In the genomic region with DNA sequence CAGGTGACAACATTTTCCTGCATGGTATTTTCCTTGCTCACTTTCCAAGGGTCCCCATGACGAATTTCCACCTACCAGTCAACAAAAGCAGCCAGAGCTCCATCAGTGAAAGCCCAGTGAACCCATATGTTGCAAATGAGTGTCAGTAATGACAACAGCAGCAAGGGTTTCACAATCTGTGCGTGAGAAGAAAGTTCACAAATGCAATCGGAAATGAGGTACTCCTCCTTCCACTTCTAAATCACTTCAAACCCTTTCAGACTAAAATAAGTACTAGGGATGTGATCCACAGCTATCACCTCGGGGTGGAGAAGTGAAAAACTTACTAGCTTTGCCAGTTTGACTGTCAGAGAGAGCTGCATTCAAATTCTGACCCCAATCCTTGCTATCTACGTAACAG, we compare ENCODE assay signal across 1 cellular context.
TF ChIP-seq lines count a peak whose summit lies in the region.

No MANE protein-coding gene starts in this region.

TF ChIP-seq in SK-N-SH treated with all-trans-retinoic acid at 6 μM for 48 hours, 23 proteins besides CTCF, POLR2A, EP300 and RAD21 (continued from another document):
- TF ChIP-seq, protein P1, sequence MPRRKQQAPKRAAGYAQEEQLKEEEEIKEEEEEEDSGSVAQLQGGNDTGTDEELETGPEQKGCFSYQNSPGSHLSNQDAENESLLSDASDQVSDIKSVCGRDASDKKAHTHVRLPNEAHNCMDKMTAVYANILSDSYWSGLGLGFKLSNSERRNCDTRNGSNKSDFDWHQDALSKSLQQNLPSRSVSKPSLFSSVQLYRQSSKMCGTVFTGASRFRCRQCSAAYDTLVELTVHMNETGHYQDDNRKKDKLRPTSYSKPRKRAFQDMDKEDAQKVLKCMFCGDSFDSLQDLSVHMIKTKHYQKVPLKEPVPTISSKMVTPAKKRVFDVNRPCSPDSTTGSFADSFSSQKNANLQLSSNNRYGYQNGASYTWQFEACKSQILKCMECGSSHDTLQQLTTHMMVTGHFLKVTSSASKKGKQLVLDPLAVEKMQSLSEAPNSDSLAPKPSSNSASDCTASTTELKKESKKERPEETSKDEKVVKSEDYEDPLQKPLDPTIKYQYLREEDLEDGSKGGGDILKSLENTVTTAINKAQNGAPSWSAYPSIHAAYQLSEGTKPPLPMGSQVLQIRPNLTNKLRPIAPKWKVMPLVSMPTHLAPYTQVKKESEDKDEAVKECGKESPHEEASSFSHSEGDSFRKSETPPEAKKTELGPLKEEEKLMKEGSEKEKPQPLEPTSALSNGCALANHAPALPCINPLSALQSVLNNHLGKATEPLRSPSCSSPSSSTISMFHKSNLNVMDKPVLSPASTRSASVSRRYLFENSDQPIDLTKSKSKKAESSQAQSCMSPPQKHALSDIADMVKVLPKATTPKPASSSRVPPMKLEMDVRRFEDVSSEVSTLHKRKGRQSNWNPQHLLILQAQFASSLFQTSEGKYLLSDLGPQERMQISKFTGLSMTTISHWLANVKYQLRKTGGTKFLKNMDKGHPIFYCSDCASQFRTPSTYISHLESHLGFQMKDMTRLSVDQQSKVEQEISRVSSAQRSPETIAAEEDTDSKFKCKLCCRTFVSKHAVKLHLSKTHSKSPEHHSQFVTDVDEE (CRISPR knock-in tag; IDR thresholded peaks at IDR 0.05): no peak
- TF ChIP-seq ZC3H10 (CRISPR knock-in tag; IDR thresholded peaks at IDR 0.05): no peak
- TF ChIP-seq ZNF8 (CRISPR knock-in tag; IDR thresholded peaks at IDR 0.05): no peak
- no peak for TF ChIP-seq ZNF70 (CRISPR knock-in tag; IDR thresholded peaks at IDR 0.05)
- TF ChIP-seq, protein P2, sequence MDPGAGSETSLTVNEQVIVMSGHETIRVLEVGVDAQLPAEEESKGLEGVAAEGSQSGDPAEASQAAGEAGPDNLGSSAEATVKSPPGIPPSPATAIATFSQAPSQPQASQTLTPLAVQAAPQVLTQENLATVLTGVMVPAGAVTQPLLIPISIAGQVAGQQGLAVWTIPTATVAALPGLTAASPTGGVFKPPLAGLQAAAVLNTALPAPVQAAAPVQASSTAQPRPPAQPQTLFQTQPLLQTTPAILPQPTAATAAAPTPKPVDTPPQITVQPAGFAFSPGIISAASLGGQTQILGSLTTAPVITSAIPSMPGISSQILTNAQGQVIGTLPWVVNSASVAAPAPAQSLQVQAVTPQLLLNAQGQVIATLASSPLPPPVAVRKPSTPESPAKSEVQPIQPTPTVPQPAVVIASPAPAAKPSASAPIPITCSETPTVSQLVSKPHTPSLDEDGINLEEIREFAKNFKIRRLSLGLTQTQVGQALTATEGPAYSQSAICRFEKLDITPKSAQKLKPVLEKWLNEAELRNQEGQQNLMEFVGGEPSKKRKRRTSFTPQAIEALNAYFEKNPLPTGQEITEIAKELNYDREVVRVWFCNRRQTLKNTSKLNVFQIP (CRISPR knock-in tag; IDR thresholded peaks at IDR 0.05; ENCODE audit: borderline replicate concordance, low read depth): no peak
- TF ChIP-seq CSDC2 (CRISPR knock-in tag; IDR thresholded peaks at IDR 0.05): no peak
- no peak for TF ChIP-seq RARB (CRISPR knock-in tag; IDR thresholded peaks at IDR 0.05)
- TF ChIP-seq ISL1 (CRISPR knock-in tag; IDR thresholded peaks at IDR 0.05): no peak
- TF ChIP-seq GLIS3 (CRISPR knock-in tag; IDR thresholded peaks at IDR 0.05): no peak
- TF ChIP-seq, protein P3, sequence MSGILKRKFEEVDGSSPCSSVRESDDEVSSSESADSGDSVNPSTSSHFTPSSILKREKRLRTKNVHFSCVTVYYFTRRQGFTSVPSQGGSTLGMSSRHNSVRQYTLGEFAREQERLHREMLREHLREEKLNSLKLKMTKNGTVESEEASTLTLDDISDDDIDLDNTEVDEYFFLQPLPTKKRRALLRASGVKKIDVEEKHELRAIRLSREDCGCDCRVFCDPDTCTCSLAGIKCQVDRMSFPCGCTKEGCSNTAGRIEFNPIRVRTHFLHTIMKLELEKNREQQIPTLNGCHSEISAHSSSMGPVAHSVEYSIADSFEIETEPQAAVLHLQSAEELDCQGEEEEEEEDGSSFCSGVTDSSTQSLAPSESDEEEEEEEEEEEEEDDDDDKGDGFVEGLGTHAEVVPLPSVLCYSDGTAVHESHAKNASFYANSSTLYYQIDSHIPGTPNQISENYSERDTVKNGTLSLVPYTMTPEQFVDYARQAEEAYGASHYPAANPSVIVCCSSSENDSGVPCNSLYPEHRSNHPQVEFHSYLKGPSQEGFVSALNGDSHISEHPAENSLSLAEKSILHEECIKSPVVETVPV (CRISPR knock-in tag; IDR thresholded peaks at IDR 0.05): no peak
